Comparison of ENCODE assay signal across 2 cellular contexts in the genomic region with DNA sequence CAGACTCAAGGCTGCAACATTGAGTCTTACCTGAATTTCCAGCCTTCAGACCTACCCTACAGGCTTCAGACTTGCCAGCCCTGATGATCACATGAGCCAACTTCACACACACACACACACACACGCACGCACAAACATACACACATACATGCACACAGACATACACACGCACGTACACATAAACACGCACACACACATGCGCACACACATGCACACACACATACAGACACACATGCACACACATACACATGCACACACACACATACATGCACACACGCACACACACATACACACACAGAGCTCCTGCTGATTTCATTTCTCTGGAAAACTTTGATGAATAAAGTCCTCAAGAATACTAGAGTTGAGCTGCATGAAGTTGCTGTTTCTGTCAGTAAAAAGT.
TF ChIP-seq lines count a peak whose summit lies in the region.

No MANE protein-coding gene starts in this region.

TF ChIP-seq in HepG2, 621 proteins besides CTCF, POLR2A, EP300 and RAD21 (continues in another document):
- TF ChIP-seq, protein P1, sequence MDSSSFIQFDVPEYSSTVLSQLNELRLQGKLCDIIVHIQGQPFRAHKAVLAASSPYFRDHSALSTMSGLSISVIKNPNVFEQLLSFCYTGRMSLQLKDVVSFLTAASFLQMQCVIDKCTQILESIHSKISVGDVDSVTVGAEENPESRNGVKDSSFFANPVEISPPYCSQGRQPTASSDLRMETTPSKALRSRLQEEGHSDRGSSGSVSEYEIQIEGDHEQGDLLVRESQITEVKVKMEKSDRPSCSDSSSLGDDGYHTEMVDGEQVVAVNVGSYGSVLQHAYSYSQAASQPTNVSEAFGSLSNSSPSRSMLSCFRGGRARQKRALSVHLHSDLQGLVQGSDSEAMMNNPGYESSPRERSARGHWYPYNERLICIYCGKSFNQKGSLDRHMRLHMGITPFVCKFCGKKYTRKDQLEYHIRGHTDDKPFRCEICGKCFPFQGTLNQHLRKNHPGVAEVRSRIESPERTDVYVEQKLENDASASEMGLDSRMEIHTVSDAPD (CRISPR knock-in tag; IDR thresholded peaks at IDR 0.05), result no peak
- TF ChIP-seq IKZF4 (CRISPR knock-in tag; IDR thresholded peaks at IDR 0.05; ENCODE audit: borderline replicate concordance, low read depth, not compliant biosample characterization), result no peak
- no peak for TF ChIP-seq RFX3 (CRISPR knock-in tag; IDR thresholded peaks at IDR 0.05)
- TF ChIP-seq, protein P2, sequence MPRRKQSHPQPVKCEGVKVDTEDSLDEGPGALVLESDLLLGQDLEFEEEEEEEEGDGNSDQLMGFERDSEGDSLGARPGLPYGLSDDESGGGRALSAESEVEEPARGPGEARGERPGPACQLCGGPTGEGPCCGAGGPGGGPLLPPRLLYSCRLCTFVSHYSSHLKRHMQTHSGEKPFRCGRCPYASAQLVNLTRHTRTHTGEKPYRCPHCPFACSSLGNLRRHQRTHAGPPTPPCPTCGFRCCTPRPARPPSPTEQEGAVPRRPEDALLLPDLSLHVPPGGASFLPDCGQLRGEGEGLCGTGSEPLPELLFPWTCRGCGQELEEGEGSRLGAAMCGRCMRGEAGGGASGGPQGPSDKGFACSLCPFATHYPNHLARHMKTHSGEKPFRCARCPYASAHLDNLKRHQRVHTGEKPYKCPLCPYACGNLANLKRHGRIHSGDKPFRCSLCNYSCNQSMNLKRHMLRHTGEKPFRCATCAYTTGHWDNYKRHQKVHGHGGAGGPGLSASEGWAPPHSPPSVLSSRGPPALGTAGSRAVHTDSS (CRISPR knock-in tag; conservative IDR thresholded peaks at IDR 0.05), result no peak
- TF ChIP-seq ZNF207 (IDR thresholded peaks at IDR 0.05; ENCODE audit: borderline replicate concordance), result peak; percentile 88; the same call in 1 of the 2 replicates
- no peak for TF ChIP-seq NCOR1 (IDR thresholded peaks at IDR 0.05; ENCODE audit: borderline replicate concordance, low read length)
- TF ChIP-seq, protein P3, sequence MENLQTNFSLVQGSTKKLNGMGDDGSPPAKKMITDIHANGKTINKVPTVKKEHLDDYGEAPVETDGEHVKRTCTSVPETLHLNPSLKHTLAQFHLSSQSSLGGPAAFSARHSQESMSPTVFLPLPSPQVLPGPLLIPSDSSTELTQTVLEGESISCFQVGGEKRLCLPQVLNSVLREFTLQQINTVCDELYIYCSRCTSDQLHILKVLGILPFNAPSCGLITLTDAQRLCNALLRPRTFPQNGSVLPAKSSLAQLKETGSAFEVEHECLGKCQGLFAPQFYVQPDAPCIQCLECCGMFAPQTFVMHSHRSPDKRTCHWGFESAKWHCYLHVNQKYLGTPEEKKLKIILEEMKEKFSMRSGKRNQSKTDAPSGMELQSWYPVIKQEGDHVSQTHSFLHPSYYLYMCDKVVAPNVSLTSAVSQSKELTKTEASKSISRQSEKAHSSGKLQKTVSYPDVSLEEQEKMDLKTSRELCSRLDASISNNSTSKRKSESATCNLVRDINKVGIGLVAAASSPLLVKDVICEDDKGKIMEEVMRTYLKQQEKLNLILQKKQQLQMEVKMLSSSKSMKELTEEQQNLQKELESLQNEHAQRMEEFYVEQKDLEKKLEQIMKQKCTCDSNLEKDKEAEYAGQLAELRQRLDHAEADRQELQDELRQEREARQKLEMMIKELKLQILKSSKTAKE (CRISPR knock-in tag; IDR thresholded peaks at IDR 0.05; ENCODE audit: borderline replicate concordance), result peak; percentile 21; the same call in 1 of the 2 replicates
- no peak for TF ChIP-seq MAFG (CRISPR knock-in tag; IDR thresholded peaks at IDR 0.05)
- TF ChIP-seq PCBP2 (optimal IDR thresholded peaks at IDR 0.05; ENCODE audit: low read depth, low read length, poor library complexity, severe bottlenecking), result no peak
- TF ChIP-seq, protein P4, sequence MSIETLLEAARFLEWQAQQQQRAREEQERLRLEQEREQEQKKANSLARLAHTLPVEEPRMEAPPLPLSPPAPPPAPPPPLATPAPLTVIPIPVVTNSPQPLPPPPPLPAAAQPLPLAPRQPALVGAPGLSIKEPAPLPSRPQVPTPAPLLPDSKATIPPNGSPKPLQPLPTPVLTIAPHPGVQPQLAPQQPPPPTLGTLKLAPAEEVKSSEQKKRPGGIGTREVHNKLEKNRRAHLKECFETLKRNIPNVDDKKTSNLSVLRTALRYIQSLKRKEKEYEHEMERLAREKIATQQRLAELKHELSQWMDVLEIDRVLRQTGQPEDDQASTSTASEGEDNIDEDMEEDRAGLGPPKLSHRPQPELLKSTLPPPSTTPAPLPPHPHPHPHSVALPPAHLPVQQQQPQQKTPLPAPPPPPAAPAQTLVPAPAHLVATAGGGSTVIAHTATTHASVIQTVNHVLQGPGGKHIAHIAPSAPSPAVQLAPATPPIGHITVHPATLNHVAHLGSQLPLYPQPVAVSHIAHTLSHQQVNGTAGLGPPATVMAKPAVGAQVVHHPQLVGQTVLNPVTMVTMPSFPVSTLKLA (IDR thresholded peaks at IDR 0.05), result peak; percentile 48
- TF ChIP-seq TEAD3 (CRISPR knock-in tag; optimal IDR thresholded peaks at IDR 0.05; ENCODE audit: borderline replicate concordance), result no peak
- TF ChIP-seq ZNF703 (CRISPR knock-in tag; IDR thresholded peaks at IDR 0.05; ENCODE audit: borderline replicate concordance), result no peak
- TF ChIP-seq CENPT (CRISPR knock-in tag; IDR thresholded peaks at IDR 0.05; ENCODE audit: low read depth), result no peak
- TF ChIP-seq, protein P5, sequence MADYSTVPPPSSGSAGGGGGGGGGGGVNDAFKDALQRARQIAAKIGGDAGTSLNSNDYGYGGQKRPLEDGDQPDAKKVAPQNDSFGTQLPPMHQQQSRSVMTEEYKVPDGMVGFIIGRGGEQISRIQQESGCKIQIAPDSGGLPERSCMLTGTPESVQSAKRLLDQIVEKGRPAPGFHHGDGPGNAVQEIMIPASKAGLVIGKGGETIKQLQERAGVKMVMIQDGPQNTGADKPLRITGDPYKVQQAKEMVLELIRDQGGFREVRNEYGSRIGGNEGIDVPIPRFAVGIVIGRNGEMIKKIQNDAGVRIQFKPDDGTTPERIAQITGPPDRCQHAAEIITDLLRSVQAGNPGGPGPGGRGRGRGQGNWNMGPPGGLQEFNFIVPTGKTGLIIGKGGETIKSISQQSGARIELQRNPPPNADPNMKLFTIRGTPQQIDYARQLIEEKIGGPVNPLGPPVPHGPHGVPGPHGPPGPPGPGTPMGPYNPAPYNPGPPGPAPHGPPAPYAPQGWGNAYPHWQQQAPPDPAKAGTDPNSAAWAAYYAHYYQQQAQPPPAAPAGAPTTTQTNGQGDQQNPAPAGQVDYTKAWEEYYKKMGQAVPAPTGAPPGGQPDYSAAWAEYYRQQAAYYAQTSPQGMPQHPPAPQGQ (CRISPR knock-in tag; IDR thresholded peaks at IDR 0.05; ENCODE audit: borderline replicate concordance), result no peak
- TF ChIP-seq, protein P6, sequence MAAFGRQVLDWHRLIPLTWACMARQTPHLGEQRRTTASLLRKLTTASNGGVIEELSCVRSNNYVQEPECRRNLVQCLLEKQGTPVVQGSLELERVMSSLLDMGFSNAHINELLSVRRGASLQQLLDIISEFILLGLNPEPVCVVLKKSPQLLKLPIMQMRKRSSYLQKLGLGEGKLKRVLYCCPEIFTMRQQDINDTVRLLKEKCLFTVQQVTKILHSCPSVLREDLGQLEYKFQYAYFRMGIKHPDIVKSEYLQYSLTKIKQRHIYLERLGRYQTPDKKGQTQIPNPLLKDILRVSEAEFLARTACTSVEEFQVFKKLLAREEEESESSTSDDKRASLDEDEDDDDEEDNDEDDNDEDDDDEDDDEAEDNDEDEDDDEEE (CRISPR knock-in tag; IDR thresholded peaks at IDR 0.05), result no peak
- TF ChIP-seq CBX2 (IDR thresholded peaks at IDR 0.05; ENCODE audit: low read depth, low read length), result no peak
- no peak for TF ChIP-seq CBX2 (CRISPR knock-in tag; IDR thresholded peaks at IDR 0.05; ENCODE audit: low read depth)
- peak; percentile 48; the same call in 1 of the 2 replicates for TF ChIP-seq JUNB (CRISPR knock-in tag; IDR thresholded peaks at IDR 0.05; ENCODE audit: borderline replicate concordance)

TF ChIP-seq in GM12878, 131 proteins besides CTCF, POLR2A, EP300 and RAD21 (continued from another document):
- TF ChIP-seq, protein P7, sequence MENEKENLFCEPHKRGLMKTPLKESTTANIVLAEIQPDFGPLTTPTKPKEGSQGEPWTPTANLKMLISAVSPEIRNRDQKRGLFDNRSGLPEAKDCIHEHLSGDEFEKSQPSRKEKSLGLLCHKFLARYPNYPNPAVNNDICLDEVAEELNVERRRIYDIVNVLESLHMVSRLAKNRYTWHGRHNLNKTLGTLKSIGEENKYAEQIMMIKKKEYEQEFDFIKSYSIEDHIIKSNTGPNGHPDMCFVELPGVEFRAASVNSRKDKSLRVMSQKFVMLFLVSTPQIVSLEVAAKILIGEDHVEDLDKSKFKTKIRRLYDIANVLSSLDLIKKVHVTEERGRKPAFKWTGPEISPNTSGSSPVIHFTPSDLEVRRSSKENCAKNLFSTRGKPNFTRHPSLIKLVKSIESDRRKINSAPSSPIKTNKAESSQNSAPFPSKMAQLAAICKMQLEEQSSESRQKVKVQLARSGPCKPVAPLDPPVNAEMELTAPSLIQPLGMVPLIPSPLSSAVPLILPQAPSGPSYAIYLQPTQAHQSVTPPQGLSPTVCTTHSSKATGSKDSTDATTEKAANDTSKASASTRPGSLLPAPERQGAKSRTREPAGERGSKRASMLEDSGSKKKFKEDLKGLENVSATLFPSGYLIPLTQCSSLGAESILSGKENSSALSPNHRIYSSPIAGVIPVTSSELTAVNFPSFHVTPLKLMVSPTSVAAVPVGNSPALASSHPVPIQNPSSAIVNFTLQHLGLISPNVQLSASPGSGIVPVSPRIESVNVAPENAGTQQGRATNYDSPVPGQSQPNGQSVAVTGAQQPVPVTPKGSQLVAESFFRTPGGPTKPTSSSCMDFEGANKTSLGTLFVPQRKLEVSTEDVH (IDR thresholded peaks at IDR 0.05; ENCODE audit: low read depth, partially characterized antibody), result no peak
- TF ChIP-seq ZSCAN29 (IDR thresholded peaks at IDR 0.05) (no peak), CBX5 (IDR thresholded peaks at IDR 0.05; ENCODE audit: low read depth) (no peak), EZH2 (IDR thresholded peaks at IDR 0.05; ENCODE audit: borderline replicate concordance, control insufficient read depth, low read depth, low read length) (no peak), PML (IDR thresholded peaks at IDR 0.05; ENCODE audit: low read length) (no peak), ESRRA (IDR thresholded peaks at IDR 0.05; ENCODE audit: low read length) (no peak)
- TF ChIP-seq, protein P8, sequence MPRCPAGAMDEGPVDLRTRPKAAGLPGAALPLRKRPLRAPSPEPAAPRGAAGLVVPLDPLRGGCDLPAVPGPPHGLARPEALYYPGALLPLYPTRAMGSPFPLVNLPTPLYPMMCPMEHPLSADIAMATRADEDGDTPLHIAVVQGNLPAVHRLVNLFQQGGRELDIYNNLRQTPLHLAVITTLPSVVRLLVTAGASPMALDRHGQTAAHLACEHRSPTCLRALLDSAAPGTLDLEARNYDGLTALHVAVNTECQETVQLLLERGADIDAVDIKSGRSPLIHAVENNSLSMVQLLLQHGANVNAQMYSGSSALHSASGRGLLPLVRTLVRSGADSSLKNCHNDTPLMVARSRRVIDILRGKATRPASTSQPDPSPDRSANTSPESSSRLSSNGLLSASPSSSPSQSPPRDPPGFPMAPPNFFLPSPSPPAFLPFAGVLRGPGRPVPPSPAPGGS (IDR thresholded peaks at IDR 0.05; ENCODE audit: borderline replicate concordance, insufficient read depth, low read depth, low read length, poor library complexity, severe bottlenecking), result peak; percentile 96
- TF ChIP-seq, protein P9, sequence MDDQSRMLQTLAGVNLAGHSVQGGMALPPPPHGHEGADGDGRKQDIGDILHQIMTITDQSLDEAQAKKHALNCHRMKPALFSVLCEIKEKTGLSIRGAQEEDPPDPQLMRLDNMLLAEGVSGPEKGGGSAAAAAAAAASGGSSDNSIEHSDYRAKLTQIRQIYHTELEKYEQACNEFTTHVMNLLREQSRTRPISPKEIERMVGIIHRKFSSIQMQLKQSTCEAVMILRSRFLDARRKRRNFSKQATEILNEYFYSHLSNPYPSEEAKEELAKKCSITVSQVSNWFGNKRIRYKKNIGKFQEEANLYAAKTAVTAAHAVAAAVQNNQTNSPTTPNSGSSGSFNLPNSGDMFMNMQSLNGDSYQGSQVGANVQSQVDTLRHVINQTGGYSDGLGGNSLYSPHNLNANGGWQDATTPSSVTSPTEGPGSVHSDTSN (IDR thresholded peaks at IDR 0.05; ENCODE audit: insufficient replicate concordance, low read depth, low read length), result peak; percentile 63
- TF ChIP-seq, protein P10, sequence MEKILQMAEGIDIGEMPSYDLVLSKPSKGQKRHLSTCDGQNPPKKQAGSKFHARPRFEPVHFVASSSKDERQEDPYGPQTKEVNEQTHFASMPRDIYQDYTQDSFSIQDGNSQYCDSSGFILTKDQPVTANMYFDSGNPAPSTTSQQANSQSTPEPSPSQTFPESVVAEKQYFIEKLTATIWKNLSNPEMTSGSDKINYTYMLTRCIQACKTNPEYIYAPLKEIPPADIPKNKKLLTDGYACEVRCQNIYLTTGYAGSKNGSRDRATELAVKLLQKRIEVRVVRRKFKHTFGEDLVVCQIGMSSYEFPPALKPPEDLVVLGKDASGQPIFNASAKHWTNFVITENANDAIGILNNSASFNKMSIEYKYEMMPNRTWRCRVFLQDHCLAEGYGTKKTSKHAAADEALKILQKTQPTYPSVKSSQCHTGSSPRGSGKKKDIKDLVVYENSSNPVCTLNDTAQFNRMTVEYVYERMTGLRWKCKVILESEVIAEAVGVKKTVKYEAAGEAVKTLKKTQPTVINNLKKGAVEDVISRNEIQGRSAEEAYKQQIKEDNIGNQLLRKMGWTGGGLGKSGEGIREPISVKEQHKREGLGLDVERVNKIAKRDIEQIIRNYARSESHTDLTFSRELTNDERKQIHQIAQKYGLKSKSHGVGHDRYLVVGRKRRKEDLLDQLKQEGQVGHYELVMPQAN (conservative IDR thresholded peaks at IDR 0.05), result no peak
